ENCODE assay signal across 33 cellular contexts in the genomic region with DNA sequence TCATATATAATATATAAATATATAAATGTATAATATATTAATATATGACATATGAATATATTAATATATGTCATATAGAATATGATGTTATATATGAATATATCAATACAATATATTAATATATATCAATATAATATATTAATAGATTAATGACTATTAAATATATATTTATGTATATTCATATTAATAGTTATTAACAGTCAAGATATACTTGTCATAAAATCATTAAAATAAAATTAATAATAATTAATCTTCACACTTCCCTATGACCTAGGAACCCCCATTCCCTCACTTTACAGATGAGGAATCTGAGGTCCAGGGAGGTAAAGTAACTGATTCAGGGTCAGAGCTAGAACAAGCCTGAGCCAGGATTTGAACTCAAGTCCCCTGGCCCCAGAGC.
"Had no signal": no experiment of that assay in that cellular context is flagged by ENCODE, and none has a peak within 500 bp of the region (broad histone marks: within the 10 kb centered on the region; RNA-seq: fewer than 3 reads in every experiment).

No MANE protein-coding gene starts in this region.

- H3K36me3 Mint-ChIP-seq: activated CD4-positive, alpha-beta memory T cell treated with anti-CD3 and anti-CD28 coated beads for 36 hours; activated naive CD4-positive, alpha-beta T cell treated with anti-CD3 and anti-CD28 coated beads, Interleukin-2, amount 50 U/mL, for 72 hours; activated naive CD8-positive, alpha-beta T cell treated with anti-CD3 and anti-CD28 coated beads for 36 hours had no signal

- H3K27me3 ChIP-seq: body of pancreas, brain microvascular endothelial cell had no signal

- H3K4me3 ChIP-seq: adrenal gland, body of pancreas, breast epithelium had no signal

- H3K27ac ChIP-seq: adrenal gland, body of pancreas, brain microvascular endothelial cell, breast epithelium, VCaP had no signal

- H3K36me3 ChIP-seq: adrenal gland, brain microvascular endothelial cell, breast epithelium had no signal

- DNase-seq: activated B cell treated with CpG ODN at 0.5 μM for 24 hours; activated CD4-positive, alpha-beta memory T cell treated with anti-CD3 and anti-CD28 coated beads for 36 hours; activated CD4-positive, alpha-beta T cell treated with anti-CD3 and anti-CD28 coated beads for 4 hours; activated CD4-positive, alpha-beta T cell treated with anti-CD3 and anti-CD28 coated beads, Interleukin-2, amount 10 ng/mL, durations not matched to agents 24 days and 14 days; activated CD4-positive, alpha-beta T cell treated with anti-CD3 and anti-CD28 coated beads, Interleukin-2, amount 50 U/mL, for 1 hour; activated CD4-positive, alpha-beta T cell treated with anti-CD3 and anti-CD28 coated beads, Interleukin-2, amount 50 U/mL, for 4 hours; activated CD4-positive, CD25-positive, alpha-beta regulatory T cell treated with anti-CD3 and anti-CD28 coated beads, Interleukin-2, amount 50 U/mL, for 72 hours; activated CD8-positive, alpha-beta T cell treated with anti-CD3 and anti-CD28 coated beads for 36 hours; activated effector memory CD4-positive, alpha-beta T cell treated with anti-CD3 and anti-CD28 coated beads, Interleukin-2, amount 50 U/mL, for 16 hours; activated gamma-delta T cell treated with Interleukin-2 at 50 U/mL for 16 hours; activated naive CD4-positive, alpha-beta T cell; activated naive CD4-positive, alpha-beta T cell treated with anti-CD3 and anti-CD28 coated beads for 36 hours; activated naive CD4-positive, alpha-beta T cell treated with anti-CD3 and anti-CD28 coated beads, Interleukin-2, amount 50 U/mL, for 16 hours; activated naive CD8-positive, alpha-beta T cell treated with anti-CD3 and anti-CD28 coated beads for 36 hours; activated T-cell treated with anti-CD3 and anti-CD28 coated beads for 4 hours; activated T-cell treated with anti-CD3 and anti-CD28 coated beads, Interleukin-2, amount 50 U/mL, for 1 hour; activated T-cell treated with anti-CD3 and anti-CD28 coated beads, Interleukin-2, amount 50 U/mL, for 4 hours; activated T-cell treated with anti-CD3 and anti-CD28 coated beads, Interleukin-2, amount 50 U/mL, for 72 hours; adrenal gland; amniotic stem cell; aorta; body of pancreas; brain microvascular endothelial cell; central memory CD4-positive, alpha-beta T cell; T-helper 1 cell; T-helper 9 cell had no signal

- H3K9me3 Mint-ChIP-seq: activated B cell treated with CpG ODN at 0.5 μM for 24 hours; activated CD4-positive, alpha-beta memory T cell treated with anti-CD3 and anti-CD28 coated beads for 36 hours; activated CD4-positive, alpha-beta T cell treated with anti-CD3 and anti-CD28 coated beads, Interleukin-2, amount 10 ng/mL, durations not matched to agents 24 days and 14 days; activated CD8-positive, alpha-beta T cell treated with anti-CD3 and anti-CD28 coated beads for 36 hours; activated naive CD4-positive, alpha-beta T cell treated with anti-CD3 and anti-CD28 coated beads for 36 hours; activated naive CD4-positive, alpha-beta T cell treated with anti-CD3 and anti-CD28 coated beads, Interleukin-2, amount 50 U/mL, for 72 hours; activated naive CD8-positive, alpha-beta T cell treated with anti-CD3 and anti-CD28 coated beads for 36 hours; activated T-cell treated with anti-CD3 and anti-CD28 coated beads, Interleukin-2, amount 50 U/mL, for 4 hours; activated T-cell treated with anti-CD3 and anti-CD28 coated beads, Interleukin-2, amount 50 U/mL, for 72 hours; activated T-helper 1 cell treated with anti-CD3 and anti-CD28 coated beads, Interleukin-12 subunit alpha, Interleukin-12 subunit beta, Interleukin-2, Interleukin-4 antibody, amounts not matched to agents 30 ng/mL and 10 ng/mL and 1 ng/mL, durations not matched to agents 14 hours and 24 hours and 36 hours; activated T-helper 17 cell treated with anti-CD3 and anti-CD28 coated beads, Interleukin-2, amount 50 U/mL, for 72 hours; T-helper 1 cell treated with Interleukin-12 subunit alpha and Interleukin-12 subunit beta and Interleukin-4 antibody, amounts not matched to agents 30 μg/mL and 1 μg/mL, for 36 hours; T-helper 2 cell treated with Interferon-gamma antibody and Interleukin-4, amounts not matched to agents 5 μg/mL and 100 μg/mL, for 36 hours had no signal

- H3K4me3 Mint-ChIP-seq: activated B cell treated with CpG ODN at 0.5 μM for 24 hours; activated CD4-positive, alpha-beta memory T cell treated with anti-CD3 and anti-CD28 coated beads for 36 hours; activated CD4-positive, alpha-beta T cell treated with anti-CD3 and anti-CD28 coated beads, Interleukin-2, amount 10 ng/mL, durations not matched to agents 24 days and 14 days; activated CD8-positive, alpha-beta T cell treated with anti-CD3 and anti-CD28 coated beads for 36 hours; activated naive CD4-positive, alpha-beta T cell treated with anti-CD3 and anti-CD28 coated beads for 36 hours; activated naive CD8-positive, alpha-beta T cell treated with anti-CD3 and anti-CD28 coated beads for 36 hours; activated T-cell treated with anti-CD3 and anti-CD28 coated beads, Interleukin-2, amount 50 U/mL, for 4 hours; activated T-cell treated with anti-CD3 and anti-CD28 coated beads, Interleukin-2, amount 50 U/mL, for 72 hours; activated T-helper 1 cell treated with anti-CD3 and anti-CD28 coated beads, Interleukin-12 subunit alpha, Interleukin-12 subunit beta, Interleukin-2, Interleukin-4 antibody, amounts not matched to agents 30 ng/mL and 10 ng/mL and 1 ng/mL, durations not matched to agents 14 hours and 24 hours and 36 hours; activated T-helper 17 cell treated with anti-CD3 and anti-CD28 coated beads, Interleukin-2, amount 50 U/mL, for 72 hours; T-helper 1 cell treated with Interleukin-12 subunit alpha and Interleukin-12 subunit beta and Interleukin-4 antibody, amounts not matched to agents 30 μg/mL and 1 μg/mL, for 36 hours; T-helper 2 cell treated with Interferon-gamma antibody and Interleukin-4, amounts not matched to agents 5 μg/mL and 100 μg/mL, for 36 hours had no signal

- H3K4me1 Mint-ChIP-seq: activated B cell treated with CpG ODN at 0.5 μM for 24 hours; activated CD4-positive, alpha-beta T cell treated with anti-CD3 and anti-CD28 coated beads, Interleukin-2, amount 10 ng/mL, durations not matched to agents 24 days and 14 days; activated naive CD8-positive, alpha-beta T cell treated with anti-CD3 and anti-CD28 coated beads for 36 hours; activated T-helper 17 cell treated with anti-CD3 and anti-CD28 coated beads, Interleukin-2, amount 50 U/mL, for 72 hours had no signal

- H3K27ac Mint-ChIP-seq: activated B cell treated with CpG ODN at 0.5 μM for 24 hours; activated CD4-positive, alpha-beta memory T cell treated with anti-CD3 and anti-CD28 coated beads for 36 hours; activated CD4-positive, alpha-beta T cell treated with anti-CD3 and anti-CD28 coated beads, Interleukin-2, amount 10 ng/mL, durations not matched to agents 24 days and 14 days; activated CD8-positive, alpha-beta T cell treated with anti-CD3 and anti-CD28 coated beads for 36 hours; activated naive CD4-positive, alpha-beta T cell treated with anti-CD3 and anti-CD28 coated beads for 36 hours; activated naive CD4-positive, alpha-beta T cell treated with anti-CD3 and anti-CD28 coated beads, Interleukin-2, amount 50 U/mL, for 72 hours; activated naive CD8-positive, alpha-beta T cell treated with anti-CD3 and anti-CD28 coated beads for 36 hours; activated T-cell treated with anti-CD3 and anti-CD28 coated beads, Interleukin-2, amount 50 U/mL, for 72 hours; activated T-helper 1 cell treated with anti-CD3 and anti-CD28 coated beads, Interleukin-12 subunit alpha, Interleukin-12 subunit beta, Interleukin-2, Interleukin-4 antibody, amounts not matched to agents 30 ng/mL and 10 ng/mL and 1 ng/mL, durations not matched to agents 14 hours and 24 hours and 36 hours; activated T-helper 17 cell treated with anti-CD3 and anti-CD28 coated beads, Interleukin-2, amount 50 U/mL, for 72 hours; T-helper 1 cell treated with Interleukin-12 subunit alpha and Interleukin-12 subunit beta and Interleukin-4 antibody, amounts not matched to agents 30 μg/mL and 1 μg/mL, for 36 hours; T-helper 2 cell treated with Interferon-gamma antibody and Interleukin-4, amounts not matched to agents 5 μg/mL and 100 μg/mL, for 36 hours had no signal

- H3K9me3 ChIP-seq: adrenal gland, body of pancreas, breast epithelium had no signal

- H3K4me1 ChIP-seq: adrenal gland, body of pancreas, breast epithelium had no signal
